8 cellular contexts compared by ENCODE assay signal in the genomic region with DNA sequence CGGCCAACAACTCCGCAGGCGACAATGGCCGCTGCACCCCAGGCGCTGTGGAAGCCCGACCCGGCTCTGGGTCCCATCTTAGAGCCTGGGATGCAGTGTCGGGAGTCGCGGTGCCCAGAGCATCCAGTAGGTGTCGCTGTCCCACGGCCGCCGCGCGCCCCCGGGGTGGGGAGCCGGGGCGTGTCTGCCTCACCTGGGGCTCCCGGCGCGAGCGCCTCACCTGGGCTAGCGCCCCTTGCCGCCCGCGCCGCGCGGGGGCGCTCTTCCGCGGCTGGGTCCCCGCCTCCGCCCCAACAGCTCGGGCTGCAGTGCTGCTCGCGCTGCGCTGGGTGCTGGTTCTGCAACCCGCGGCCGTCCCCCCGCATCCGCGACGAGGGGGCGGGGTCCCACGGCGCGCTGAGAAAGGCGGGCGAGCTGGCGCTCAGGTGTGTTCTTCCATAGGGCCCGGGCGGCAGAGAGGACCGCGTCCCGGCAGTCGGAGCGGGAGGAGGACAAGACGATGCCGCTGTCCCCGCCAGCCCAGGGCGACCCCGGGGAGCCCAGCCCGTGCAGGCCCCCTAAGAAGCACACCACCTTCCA. TPM values are rescaled to one million over a fixed set of nuclear protein-coding genes. Genes with fewer than 3 reads are reported as not detected.
DNase-seq lines count a peak whose midpoint lies in the region; ATAC-seq and TF ChIP-seq lines count a peak whose summit lies in the region.

A gene with protein sequence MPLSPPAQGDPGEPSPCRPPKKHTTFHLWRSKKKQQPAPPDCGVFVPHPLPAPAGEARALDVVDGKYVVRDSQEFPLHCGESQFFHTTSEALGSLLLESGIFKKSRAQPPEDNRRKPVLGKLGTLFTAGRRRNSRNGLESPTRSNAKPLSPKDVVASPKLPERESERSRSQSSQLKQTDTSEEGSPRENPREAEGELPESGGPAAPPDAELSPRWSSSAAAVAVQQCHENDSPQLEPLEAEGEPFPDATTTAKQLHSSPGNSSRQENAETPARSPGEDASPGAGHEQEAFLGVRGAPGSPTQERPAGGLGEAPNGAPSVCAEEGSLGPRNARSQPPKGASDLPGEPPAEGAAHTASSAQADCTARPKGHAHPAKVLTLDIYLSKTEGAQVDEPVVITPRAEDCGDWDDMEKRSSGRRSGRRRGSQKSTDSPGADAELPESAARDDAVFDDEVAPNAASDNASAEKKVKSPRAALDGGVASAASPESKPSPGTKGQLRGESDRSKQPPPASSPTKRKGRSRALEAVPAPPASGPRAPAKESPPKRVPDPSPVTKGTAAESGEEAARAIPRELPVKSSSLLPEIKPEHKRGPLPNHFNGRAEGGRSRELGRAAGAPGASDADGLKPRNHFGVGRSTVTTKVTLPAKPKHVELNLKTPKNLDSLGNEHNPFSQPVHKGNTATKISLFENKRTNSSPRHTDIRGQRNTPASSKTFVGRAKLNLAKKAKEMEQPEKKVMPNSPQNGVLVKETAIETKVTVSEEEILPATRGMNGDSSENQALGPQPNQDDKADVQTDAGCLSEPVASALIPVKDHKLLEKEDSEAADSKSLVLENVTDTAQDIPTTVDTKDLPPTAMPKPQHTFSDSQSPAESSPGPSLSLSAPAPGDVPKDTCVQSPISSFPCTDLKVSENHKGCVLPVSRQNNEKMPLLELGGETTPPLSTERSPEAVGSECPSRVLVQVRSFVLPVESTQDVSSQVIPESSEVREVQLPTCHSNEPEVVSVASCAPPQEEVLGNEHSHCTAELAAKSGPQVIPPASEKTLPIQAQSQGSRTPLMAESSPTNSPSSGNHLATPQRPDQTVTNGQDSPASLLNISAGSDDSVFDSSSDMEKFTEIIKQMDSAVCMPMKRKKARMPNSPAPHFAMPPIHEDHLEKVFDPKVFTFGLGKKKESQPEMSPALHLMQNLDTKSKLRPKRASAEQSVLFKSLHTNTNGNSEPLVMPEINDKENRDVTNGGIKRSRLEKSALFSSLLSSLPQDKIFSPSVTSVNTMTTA (N-terminal part only) (plus strand): TSS at position 308 of the 579 bp plus-strand sequence. CDS start 192 bp downstream, at position 500.

- H4K5ac ChIP-seq in mesendoderm (ENCODE audit: low read length), result no peak within 1 kb of the TSS

- H2BK5ac ChIP-seq in mesendoderm (ENCODE audit: low read length), result no peak within 1 kb of the TSS

- no peak within 1 kb of the TSS for H3K27ac Mint-ChIP-seq in activated CD4-positive, alpha-beta memory T cell treated with anti-CD3 and anti-CD28 coated beads, Interleukin-2, amount 10 ng/mL, durations not matched to agents 7 days and 5 days

- WGBS in mesendoderm (ENCODE audit: extremely low coverage, insufficient coverage, low lambda C conversion rate), result no CpG with 5 or more reads among the region's 66 CpGs

- no peak within 1 kb of the TSS for H2AK5ac ChIP-seq in mesendoderm (ENCODE audit: low read length)

- H3K27me3 ChIP-seq in mesendoderm (ENCODE audit: insufficient read depth, low read length, poor library complexity), result peaks cover 4% of the 10 kb centered on the region

- no peak within 1 kb of the TSS for H3K23ac ChIP-seq in mesendoderm (ENCODE audit: low read length)

- peak within 1 kb of the TSS; percentile 15 for H3K4me3 ChIP-seq in GM12864 (ENCODE audit: low read depth, low read length)
- H3K4me3 ChIP-seq in mesendoderm (ENCODE audit: low read length), result peak within 1 kb of the TSS; percentile 28

- peak within 1 kb of the TSS; percentile 46 for H3K9ac ChIP-seq in mesendoderm (ENCODE audit: low read length)

- H2BK15ac ChIP-seq in mesendoderm (replicated peaks; ENCODE audit: low read depth), result no peak within 1 kb of the TSS

- no peaks in the 10 kb centered on the region for H3K36me3 Mint-ChIP-seq in activated CD4-positive, alpha-beta memory T cell treated with anti-CD3 and anti-CD28 coated beads, Interleukin-2, amount 10 ng/mL, durations not matched to agents 7 days and 5 days (ENCODE audit: low read depth)

- H3K4me2 ChIP-seq in mesendoderm (ENCODE audit: low read length), result peak within 1 kb of the TSS; percentile 61

- peak; percentile 89 for TF ChIP-seq CTCF in GM12864 (IDR thresholded peaks at IDR 0.05; ENCODE audit: low read depth, low read length, missing control alignments)

- peaks cover 12% of the 10 kb centered on the region for H3K4me1 Mint-ChIP-seq in activated CD4-positive, alpha-beta memory T cell treated with anti-CD3 and anti-CD28 coated beads, Interleukin-2, amount 10 ng/mL, durations not matched to agents 7 days and 5 days

- H3K9me3 Mint-ChIP-seq in activated CD4-positive, alpha-beta memory T cell treated with anti-CD3 and anti-CD28 coated beads, Interleukin-2, amount 10 ng/mL, durations not matched to agents 7 days and 5 days, result no peaks in the 10 kb centered on the region

- H2BK120ac ChIP-seq in mesendoderm (ENCODE audit: low read depth, low read length), result no peak within 1 kb of the TSS

- DNase-seq in GM12864 (ENCODE audit: low read depth) (no peak), NCI-H2196 treated with DMSO at 0.1 percent for 48 hours (lab: John Stamatoyannopoulos, UW; ENCODE audit: unreplicated experiment) (peak; percentile 60), mesendoderm (peak; percentile 91), kidney glomerular epithelial cell (lab: John Stamatoyannopoulos, UW) (no peak)
- peak; percentile 69 for DNase-seq in activated CD4-positive, alpha-beta memory T cell treated with anti-CD3 and anti-CD28 coated beads, Interleukin-2, amount 10 ng/mL, durations not matched to agents 7 days and 5 days
- DNase-seq in effector CD8-positive, alpha-beta T cell (lab: John Stamatoyannopoulos, UW), result peak; percentile 55
- DNase-seq in stimulated activated CD8-positive, alpha-beta memory T cell treated with anti-CD3 and anti-CD28 coated beads, Interleukin-15, amount 100 ng/mL, for 24 hours (ENCODE audit: low read depth), result peak; percentile 41

- peak; percentile 65 for ATAC-seq in HG02884 (IDR thresholded peaks at IDR 0.05; ENCODE audit: unreplicated experiment)

- peak within 1 kb of the TSS; percentile 82 for H3K56ac ChIP-seq in mesendoderm (ENCODE audit: low read length)

- no peak within 1 kb of the TSS for H3K27ac ChIP-seq in mesendoderm (ENCODE audit: low read depth, low read length)

- no peaks in the 10 kb centered on the region for H3K36me3 ChIP-seq in mesendoderm (ENCODE audit: control insufficient read depth, insufficient read depth, low read length)

- no peak within 1 kb of the TSS for H4K8ac ChIP-seq in mesendoderm (ENCODE audit: low read depth, low read length)

- H3K4me1 ChIP-seq in mesendoderm (ENCODE audit: control insufficient read depth, low read depth, low read length), result no peaks in the 10 kb centered on the region

- H3K18ac ChIP-seq in mesendoderm (ENCODE audit: low read length), result no peak within 1 kb of the TSS

- no peaks in the 10 kb centered on the region for H3K79me1 ChIP-seq in mesendoderm (ENCODE audit: low read length)

- POLR2A ChIA-PET in activated CD4-positive, alpha-beta memory T cell treated with anti-CD3 and anti-CD28 coated beads, Interleukin-2, amount 10 ng/mL, durations not matched to agents 7 days and 5 days (lab: Charles Lee), result interaction anchor here (0.6 kb wide), 1 partner anchor 152 kb away, joined by 3 read pairs; no protein-coding TSS in a partner anchor

- H3K27me3 Mint-ChIP-seq in activated CD4-positive, alpha-beta memory T cell treated with anti-CD3 and anti-CD28 coated beads, Interleukin-2, amount 10 ng/mL, durations not matched to agents 7 days and 5 days, result peaks cover 57% of the 10 kb centered on the region

- CTCF ChIA-PET in activated CD4-positive, alpha-beta memory T cell treated with anti-CD3 and anti-CD28 coated beads, Interleukin-2, amount 10 ng/mL, durations not matched to agents 7 days and 5 days (lab: Charles Lee), result interaction anchor here (0.7 to 2.6 kb wide), 14 partner anchors 9 to 253 kb away, joined by 3 to 15 read pairs (median 5); no protein-coding TSS in a partner anchor

- H3K4ac ChIP-seq in mesendoderm (ENCODE audit: low read depth, low read length), result no peak within 1 kb of the TSS

- H3K4me3 Mint-ChIP-seq in activated CD4-positive, alpha-beta memory T cell treated with anti-CD3 and anti-CD28 coated beads, Interleukin-2, amount 10 ng/mL, durations not matched to agents 7 days and 5 days, result peak within 1 kb of the TSS; percentile 62

- H3K79me2 ChIP-seq in mesendoderm (ENCODE audit: control insufficient read depth, insufficient read depth, low read length), result no peaks in the 10 kb centered on the region

RNA-seq across cellular contexts. Expression of the gene that starts here (rescaled TPM):
- 10 to 100 TPM; 59.2 TPM for total RNA-seq in activated CD4-positive, alpha-beta memory T cell treated with anti-CD3 and anti-CD28 coated beads, Interleukin-2, amount 10 ng/mL, durations not matched to agents 7 days and 5 days
- 1.1 TPM for polyA plus RNA-seq in mesendoderm (2013, experiment 1 of 2)
- polyA plus RNA-seq in mesendoderm (2013, experiment 2 of 2), result 1.2 TPM

Comparison
In these comparisons a context has a peak if more than half of its experiments do, and no peak if none do; other contexts are left out.
1. DNase-seq: peak in NCI-H2196 treated with DMSO at 0.1 percent for 48 hours (single experiment), activated CD4-positive, alpha-beta memory T cell treated with anti-CD3 and anti-CD28 coated beads, Interleukin-2, amount 10 ng/mL, durations not matched to agents 7 days and 5 days (single experiment), effector CD8-positive, alpha-beta T cell (single experiment), mesendoderm (single experiment) and stimulated activated CD8-positive, alpha-beta memory T cell treated with anti-CD3 and anti-CD28 coated beads, Interleukin-15, amount 100 ng/mL, for 24 hours (single experiment); none in GM12864 (single experiment) and kidney glomerular epithelial cell (single experiment).